In the genomic region with DNA sequence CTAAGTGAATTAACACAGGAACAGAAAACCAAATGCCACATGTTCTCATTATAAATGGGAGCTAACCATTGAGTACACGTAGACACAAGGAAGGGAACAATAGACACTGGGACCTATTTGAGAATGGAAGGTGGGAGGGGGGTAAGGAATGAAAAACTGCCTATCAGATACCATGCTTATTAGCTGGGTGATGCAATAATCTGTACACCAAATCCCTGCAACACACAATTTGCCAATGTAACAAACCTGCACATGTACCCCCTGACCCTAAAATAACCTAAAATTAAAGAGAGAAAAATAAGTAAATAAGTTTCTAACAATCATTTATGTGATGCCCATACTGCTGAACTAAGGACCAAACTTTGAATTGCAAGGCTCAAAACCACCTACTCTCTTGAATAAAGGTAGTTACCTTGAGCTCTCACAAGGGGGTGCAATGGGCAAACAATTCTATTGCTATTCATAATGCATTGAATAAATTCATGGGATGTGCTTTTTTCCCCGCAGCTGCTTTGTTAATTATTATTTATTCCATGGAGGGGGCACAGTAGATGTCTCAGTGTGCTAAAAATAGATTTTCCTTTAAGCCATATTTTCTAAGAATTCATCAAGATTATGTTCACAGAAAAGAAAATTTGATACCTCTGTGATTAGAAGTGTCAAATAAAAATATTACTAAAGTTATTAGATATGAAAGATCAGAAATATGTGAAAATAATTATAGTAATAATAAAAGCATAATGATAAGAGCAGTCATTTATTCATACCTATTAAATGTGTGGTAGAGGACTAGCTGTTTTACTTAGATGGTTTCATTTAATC, we compare ENCODE assay signal across 8 cellular contexts.
DNase-seq lines count a peak whose midpoint lies in the region; ATAC-seq, FAIRE-seq and TF ChIP-seq lines count a peak whose summit lies in the region.

No MANE protein-coding gene starts in this region.

- H3K4me3 ChIP-seq in BJ (ENCODE audit: low read depth, low read length) (no peak overlapping the region), Panc1 (ENCODE audit: low read depth in 2 of 2, low read length in 2 of 2) (no peak overlapping the region)

- no peak overlapping the region for H3K27ac ChIP-seq in Panc1 (ENCODE audit: low read length)

- BruUV-seq in Panc1 (replicated peaks; lab: Mats Ljungman, UMichigan): no TSS peak

- no peaks in the 10 kb centered on the region for H3K9me3 ChIP-seq in Panc1 (ENCODE audit: control insufficient read depth, insufficient read depth, low read depth, low read length)

- intact Hi-C loops in Panc1 (cut with micrococcal nuclease; ENCODE audit: unreplicated experiment): loop anchor here (2.0 to 10.0 kb wide), 3 partner anchors 79 to 1999 kb away; no protein-coding TSS in a partner anchor

- POLR2A ChIA-PET in BJ (lab: Charles Lee): no interaction called here
- POLR2A ChIA-PET in Panc1 (lab: Charles Lee): no interaction called here

- CTCF ChIA-PET in BJ (lab: Yijun Ruan, JAX): interaction anchor here (0.5 to 6.1 kb wide), 38 partner anchors 11 to 645 kb away, joined by 3 to 62 read pairs (median 4); a partner anchor contains a TSS
- CTCF ChIA-PET in Panc1 (lab: Charles Lee): no interaction called here

- peak; percentile 9 for DNase-seq in BJ (ENCODE audit: low read depth)
- peak; percentile 24 for DNase-seq in Panc1 (ENCODE audit: low read depth, low spot score)
- DNase-seq in middle frontal gyrus (ENCODE audit: extremely low spot score, low spot score): peak; percentile 46
- no peak for DNase-seq in effector memory CD8-positive, alpha-beta T cell
- DNase-seq in NCI-H1048 (lab: John Stamatoyannopoulos, UW): no peak

- FAIRE-seq in endometrium (lab: Jason Lieb, UNC): peak; percentile 93

- no peaks in the 10 kb centered on the region for H3K4me1 Mint-ChIP-seq in effector memory CD8-positive, alpha-beta T cell (ENCODE audit: low read depth in 2 of 2)

- H3K9me3 Mint-ChIP-seq in effector memory CD8-positive, alpha-beta T cell: no peaks in the 10 kb centered on the region

- in situ Hi-C loops in Panc1 (cut with HindIII; ENCODE audit: low pct_unique_long_range_greater_than_20kb, low sequenced_read_pairs): no loop called here

- H3K4me3 Mint-ChIP-seq in effector memory CD8-positive, alpha-beta T cell: no peak overlapping the region

- H3K27me3 Mint-ChIP-seq in effector memory CD8-positive, alpha-beta T cell: peaks cover 4 to 9% of the 10 kb centered on the region in 2 donors

- TF ChIP-seq CTCF in BJ (IDR thresholded peaks at IDR 0.05; ENCODE audit: insufficient read depth, low read depth, low read length): peak; percentile 64
- peak; percentile 71 for TF ChIP-seq CTCF in LNCAP (IDR thresholded peaks at IDR 0.05)
- peak; percentile 54; the same call in 1 of the 2 replicates for TF ChIP-seq CTCF in Panc1 (IDR thresholded peaks at IDR 0.05)

- no peak overlapping the region for H3K27ac Mint-ChIP-seq in effector memory CD8-positive, alpha-beta T cell

- no peaks in the 10 kb centered on the region for H3K36me3 Mint-ChIP-seq in effector memory CD8-positive, alpha-beta T cell (ENCODE audit: insufficient read depth)

- H3K27me3 ChIP-seq in BJ (ENCODE audit: control insufficient read depth, insufficient read depth, low read length) (peaks cover 4% of the 10 kb centered on the region), Panc1 (ENCODE audit: control insufficient read depth, insufficient read depth, low read length) (no peaks in the 10 kb centered on the region)

- no peaks in the 10 kb centered on the region for H3K4me1 ChIP-seq in Panc1 (ENCODE audit: control insufficient read depth, insufficient read depth, low read length)

- no peaks in the 10 kb centered on the region for H3K36me3 ChIP-seq in BJ (ENCODE audit: control insufficient read depth, insufficient read depth, low read length)
- no peaks in the 10 kb centered on the region for H3K36me3 ChIP-seq in Panc1 (ENCODE audit: control insufficient read depth, insufficient read depth, low read length)

- ATAC-seq in GM18519 (IDR thresholded peaks at IDR 0.05; ENCODE audit: low FRiP score, unreplicated experiment): peak; percentile 56
- ATAC-seq in Panc1: peak; percentile 82
- ATAC-seq in effector memory CD8-positive, alpha-beta T cell (replicated peaks): no peak

Comparison
In these comparisons a context has a peak if more than half of its experiments do, and no peak if none do; other contexts are left out.
1. DNase-seq: peak in BJ (single experiment), Panc1 (single experiment) and middle frontal gyrus (single experiment); none in effector memory CD8-positive, alpha-beta T cell (0 of 3) and NCI-H1048 (single experiment).
2. Peak in every context shown above with its lines, with median percentiles within 50 percentile points of each other: CTCF ChIP-seq.